In genomic region chr12:107903377-107904061, GRCh38 we compare ENCODE assay signal across 8 cellular contexts.
DNase-seq lines count a peak whose midpoint lies in the region; ATAC-seq and TF ChIP-seq lines count a peak whose summit lies in the region.

No MANE protein-coding gene starts in this region.

- H3K27me3 ChIP-seq in CD4-positive, alpha-beta T cell (ENCODE audit: control insufficient read depth, insufficient read depth, low read length) = peaks cover 74% of the 10 kb centered on the region
- H3K27me3 ChIP-seq in iPS-18a (ENCODE audit: control insufficient read depth, insufficient read depth, low read length) = peaks cover 57% of the 10 kb centered on the region

- DNase-seq in CD4-positive, alpha-beta T cell = no peak
- DNase-seq in NCI-H345 treated with DMSO at 0.1 percent for 48 hours (lab: John Stamatoyannopoulos, UW; ENCODE audit: unreplicated experiment) (peak; percentile 36), cortex of kidney (lab: John Stamatoyannopoulos, UW) (no peak)
- DNase-seq in stimulated activated CD4-positive, alpha-beta T cell treated with anti-CD3 and anti-CD28 coated beads, Interleukin-1b, Interleukin-23, amount 100 ng/mL, for 48 hours = peak; percentile 64

- no peak overlapping the region for H3K27ac Mint-ChIP-seq in CD4-positive, alpha-beta T cell
- no peak overlapping the region for H3K27ac Mint-ChIP-seq in activated naive CD4-positive, alpha-beta T cell treated with anti-CD3 and anti-CD28 coated beads, Interleukin-2, amount 50 U/mL, for 24 hours

- intact Hi-C loops in CD4-positive, alpha-beta T cell (cut with DNase I, micrococcal nuclease) = no loop called here

- H3K9me3 ChIP-seq in CD4-positive, alpha-beta T cell (ENCODE audit: control insufficient read depth, low read length) = no peaks in the 10 kb centered on the region
- H3K9me3 ChIP-seq in iPS-18a (ENCODE audit: control insufficient read depth, low read depth, low read length) = no peaks in the 10 kb centered on the region

- no peaks in the 10 kb centered on the region for H3K36me3 Mint-ChIP-seq in CD4-positive, alpha-beta T cell (ENCODE audit: low read depth)
- no peaks in the 10 kb centered on the region for H3K36me3 Mint-ChIP-seq in activated naive CD4-positive, alpha-beta T cell treated with anti-CD3 and anti-CD28 coated beads, Interleukin-2, amount 50 U/mL, for 24 hours

- POLR2A ChIA-PET in CD4-positive, alpha-beta T cell (lab: Charles Lee) = no interaction called here

- no peaks in the 10 kb centered on the region for H3K4me1 ChIP-seq in iPS-18a (ENCODE audit: control insufficient read depth, low read depth, low read length)

- peaks cover 81% of the 10 kb centered on the region for H3K27me3 Mint-ChIP-seq in CD4-positive, alpha-beta T cell
- H3K27me3 Mint-ChIP-seq in activated naive CD4-positive, alpha-beta T cell treated with anti-CD3 and anti-CD28 coated beads, Interleukin-2, amount 50 U/mL, for 24 hours = peaks cover 47% of the 10 kb centered on the region

- peak overlapping the region; percentile 36 for H3K4me3 Mint-ChIP-seq in CD4-positive, alpha-beta T cell
- peak overlapping the region; percentile 51 for H3K4me3 Mint-ChIP-seq in activated naive CD4-positive, alpha-beta T cell treated with anti-CD3 and anti-CD28 coated beads, Interleukin-2, amount 50 U/mL, for 24 hours

- no peak for ATAC-seq in CD4-positive, alpha-beta T cell (ENCODE audit: poor library complexity)
- peak; percentile 96 for ATAC-seq in GM18868 (IDR thresholded peaks at IDR 0.05; ENCODE audit: unreplicated experiment)
- ATAC-seq in HG03025 (IDR thresholded peaks at IDR 0.05; ENCODE audit: low FRiP score, unreplicated experiment) = peak; percentile 95

- H3K4me1 Mint-ChIP-seq in CD4-positive, alpha-beta T cell (ENCODE audit: low read depth) = no peaks in the 10 kb centered on the region
- H3K4me1 Mint-ChIP-seq in activated naive CD4-positive, alpha-beta T cell treated with anti-CD3 and anti-CD28 coated beads, Interleukin-2, amount 50 U/mL, for 24 hours = peaks cover 4% of the 10 kb centered on the region

- TF ChIP-seq CTCF in CD4-positive, alpha-beta T cell (IDR thresholded peaks at IDR 0.05) = no peak

- H3K4me3 ChIP-seq in iPS-18a (ENCODE audit: low read length) = peak overlapping the region; percentile 69

- no peaks in the 10 kb centered on the region for H3K36me3 ChIP-seq in iPS-18a (ENCODE audit: control insufficient read depth, low read depth, low read length)

- no peaks in the 10 kb centered on the region for H3K9me3 Mint-ChIP-seq in CD4-positive, alpha-beta T cell
- H3K9me3 Mint-ChIP-seq in activated naive CD4-positive, alpha-beta T cell treated with anti-CD3 and anti-CD28 coated beads, Interleukin-2, amount 50 U/mL, for 24 hours = no peaks in the 10 kb centered on the region

- H3K9ac ChIP-seq in iPS-18a (ENCODE audit: low read length) = peak overlapping the region; percentile 40

- CTCF ChIA-PET in CD4-positive, alpha-beta T cell (lab: Charles Lee) = no interaction called here

- H3K27ac ChIP-seq in CD4-positive, alpha-beta T cell (ENCODE audit: low read depth, low read length) = no peak overlapping the region
- no peak overlapping the region for H3K27ac ChIP-seq in iPS-18a (ENCODE audit: low read length)

Comparison
In these comparisons a context has a peak if more than half of its experiments do, and no peak if none do; other contexts are left out.
1. DNase-seq: peak in NCI-H345 treated with DMSO at 0.1 percent for 48 hours (single experiment) and stimulated activated CD4-positive, alpha-beta T cell treated with anti-CD3 and anti-CD28 coated beads, Interleukin-1b, Interleukin-23, amount 100 ng/mL, for 48 hours (single experiment); none in CD4-positive, alpha-beta T cell (0 of 10) and cortex of kidney (single experiment).